ENCODE assay signal across 11 cellular contexts in genomic region chr3:45631486-45631885, GRCh38. TPM values are rescaled to one million over a fixed set of nuclear protein-coding genes. Genes with fewer than 3 reads are reported as not detected.
DNase-seq lines count a peak whose midpoint lies in the region; ATAC-seq, FAIRE-seq and TF ChIP-seq lines count a peak whose summit lies in the region.
"Had no signal": no experiment of that assay in that cellular context is flagged by ENCODE, and none has a peak within 500 bp of the region (broad histone marks: within the 10 kb centered on the region; RNA-seq: fewer than 3 reads in every experiment).

No MANE protein-coding gene starts in this region.

- POLR2A ChIA-PET in WTC11 (lab: Charles Lee): no interaction called here
- POLR2A ChIA-PET in HepG2 (lab: Yijun Ruan, JAX): no interaction called here

- no peak for TF ChIP-seq POLR2A in HepG2 (IDR thresholded peaks at IDR 0.05; ENCODE audit: insufficient read depth in 1 of 2, low read depth in 2 of 2, low read length in 2 of 2)

- WGBS in HepG2 (ENCODE audit: low lambda C conversion rate): 65% methylated on average over 6 of the region's 6 CpGs

- no TSS peak for BruUV-seq in HepG2 (replicated peaks; lab: Mats Ljungman, UMichigan)

- H3K4me1 ChIP-seq in HepG2 (ENCODE audit: insufficient read depth, low read length) (peaks cover 43% of the 10 kb centered on the region), upper lobe of right lung (peaks cover 22% of the 10 kb centered on the region)

- no peak overlapping the region for H2AFZ ChIP-seq in HepG2 (ENCODE audit: low read length)

- intact Hi-C loops in activated naive CD4-positive, alpha-beta T cell treated with anti-CD3 and anti-CD28 coated beads for 36 hours (cut with micrococcal nuclease): no loop called here
- intact Hi-C loops in HepG2 (cut with micrococcal nuclease; ENCODE audit: unreplicated experiment): no loop called here
- intact Hi-C loops in upper lobe of right lung (cut with DNase I): no loop called here

- H3K4me2 ChIP-seq in HepG2 (ENCODE audit: low read depth, low read length): no peak overlapping the region

- H3K9ac ChIP-seq in HepG2 (ENCODE audit: insufficient read depth, low read depth, low read length): no peak overlapping the region

- H3K36me3 ChIP-seq in HepG2 (replicated peaks in 1 of 2; ENCODE audit: control insufficient read depth in 1 of 2, insufficient read depth in 2 of 2, low read length in 2 of 2) (peaks cover 2 to 5% of the 10 kb centered on the region in 2 experiments; a peak in 4 of 5 replicates), upper lobe of right lung (peaks cover 5% of the 10 kb centered on the region)

- no peak for TF ChIP-seq RAD21 in HepG2 (CRISPR knock-in tag; IDR thresholded peaks at IDR 0.05)

- no peaks in the 10 kb centered on the region for H3K79me2 ChIP-seq in HepG2 (ENCODE audit: insufficient read depth, low read length)

- FAIRE-seq in HepG2 (lab: Jason Lieb, UNC): no peak

- TF ChIP-seq EP300 in HepG2 (IDR thresholded peaks at IDR 0.05; ENCODE audit: low read depth in 2 of 2, low read length in 2 of 2): no peak
- no peak for TF ChIP-seq EP300 in HepG2 (CRISPR knock-in tag; IDR thresholded peaks at IDR 0.05; ENCODE audit: borderline replicate concordance)

- H3K9me3 ChIP-seq in HepG2 (ENCODE audit: low read length) (no peaks in the 10 kb centered on the region), upper lobe of right lung (no peaks in the 10 kb centered on the region)

- in situ Hi-C loops in HepG2 (cut with HindIII; ENCODE audit: extremely low pct_ligation_motif_present, low pct_unique_long_range_greater_than_20kb): no loop called here

- H3K4me3 ChIP-seq in HepG2 (replicated peaks in 1 of 3; ENCODE audit: insufficient read depth in 1 of 3, low read depth in 2 of 3, low read length in 3 of 3): no peak overlapping the region
- H3K4me3 ChIP-seq in upper lobe of right lung: no peak overlapping the region

- no peaks in the 10 kb centered on the region for H3K27me3 ChIP-seq in HepG2 (ENCODE audit: control insufficient read depth in 1 of 2, insufficient read depth in 2 of 2, low read length in 2 of 2)
- no peaks in the 10 kb centered on the region for H3K27me3 ChIP-seq in upper lobe of right lung

- H3K27ac ChIP-seq in HepG2 (ENCODE audit: extremely low read length, insufficient read depth, low read length) (peak overlapping the region; percentile 23), upper lobe of right lung (peak overlapping the region; percentile 60)

- TF ChIP-seq CTCF in WTC11 (IDR thresholded peaks at IDR 0.05): no peak
- no peak for TF ChIP-seq CTCF in HepG2 (CRISPR knock-in tag; IDR thresholded peaks at IDR 0.05)
- TF ChIP-seq CTCF in upper lobe of right lung (IDR thresholded peaks at IDR 0.05): no peak

- CTCF ChIA-PET in activated naive CD4-positive, alpha-beta T cell treated with anti-CD3 and anti-CD28 coated beads for 36 hours (lab: Charles Lee): no interaction called here
- CTCF ChIA-PET in WTC11 (lab: Charles Lee): interaction anchor here (4.5 kb wide), 1 partner anchor 28 kb away, joined by 25 read pairs; no protein-coding TSS in a partner anchor
- CTCF ChIA-PET in HepG2 (lab: Yijun Ruan, JAX; ENCODE audit: low intra/inter-chr PET ratio, low total read pairs): no interaction called here

- no peaks in the 10 kb centered on the region for H4K20me1 ChIP-seq in HepG2 (ENCODE audit: insufficient read depth, low read length)

- no peak for DNase-seq in activated naive CD4-positive, alpha-beta T cell treated with anti-CD3 and anti-CD28 coated beads for 36 hours
- DNase-seq in WTC11 (ENCODE audit: low spot score): no peak
- DNase-seq in HepG2 (ENCODE audit: low spot score): no peak
- DNase-seq in upper lobe of right lung: no peak
- no peak for DNase-seq in NCI-H2196 treated with DMSO at 0.1 percent for 48 hours (lab: John Stamatoyannopoulos, UW; ENCODE audit: unreplicated experiment)
- no peak for DNase-seq in NCI-H1436 treated with DMSO at 0.1 percent for 48 hours (lab: John Stamatoyannopoulos, UW)
- DNase-seq: activated CD4-positive, alpha-beta T cell treated with anti-CD3 and anti-CD28 coated beads, Interleukin-2, amount 50 U/mL, for 1 hour; glutamatergic neuron; nucleus accumbens had no signal

- H3K4me3 Mint-ChIP-seq in activated naive CD4-positive, alpha-beta T cell treated with anti-CD3 and anti-CD28 coated beads, Interleukin-2, amount 50 U/mL, for 24 hours: no peak overlapping the region
- H3K4me3 Mint-ChIP-seq in activated naive CD4-positive, alpha-beta T cell treated with anti-CD3 and anti-CD28 coated beads for 36 hours: no peak overlapping the region
- no peak overlapping the region for H3K4me3 Mint-ChIP-seq in WTC11

- no peaks in the 10 kb centered on the region for H3K36me3 Mint-ChIP-seq in activated naive CD4-positive, alpha-beta T cell treated with anti-CD3 and anti-CD28 coated beads, Interleukin-2, amount 50 U/mL, for 24 hours
- peaks cover 7% of the 10 kb centered on the region for H3K36me3 Mint-ChIP-seq in activated naive CD4-positive, alpha-beta T cell treated with anti-CD3 and anti-CD28 coated beads for 36 hours (ENCODE audit: low read depth)
- no peaks in the 10 kb centered on the region for H3K36me3 Mint-ChIP-seq in WTC11

- no peaks in the 10 kb centered on the region for H3K27me3 Mint-ChIP-seq in activated naive CD4-positive, alpha-beta T cell treated with anti-CD3 and anti-CD28 coated beads, Interleukin-2, amount 50 U/mL, for 24 hours
- no peaks in the 10 kb centered on the region for H3K27me3 Mint-ChIP-seq in activated naive CD4-positive, alpha-beta T cell treated with anti-CD3 and anti-CD28 coated beads for 36 hours (ENCODE audit: low read depth)
- H3K27me3 Mint-ChIP-seq in WTC11 (ENCODE audit: low read depth): no peaks in the 10 kb centered on the region

- no peaks in the 10 kb centered on the region for H3K9me3 Mint-ChIP-seq in activated naive CD4-positive, alpha-beta T cell treated with anti-CD3 and anti-CD28 coated beads, Interleukin-2, amount 50 U/mL, for 24 hours
- H3K9me3 Mint-ChIP-seq in activated naive CD4-positive, alpha-beta T cell treated with anti-CD3 and anti-CD28 coated beads for 36 hours: no peaks in the 10 kb centered on the region
- no peaks in the 10 kb centered on the region for H3K9me3 Mint-ChIP-seq in WTC11

- ATAC-seq in WTC11 (no peak), HepG2 (peak; percentile 17; the same call in 1 of the 3 replicates), upper lobe of right lung (peak; percentile 70), GM21786 (IDR thresholded peaks at IDR 0.05; ENCODE audit: unreplicated experiment) (no peak)

- H3K4me1 Mint-ChIP-seq in activated naive CD4-positive, alpha-beta T cell treated with anti-CD3 and anti-CD28 coated beads, Interleukin-2, amount 50 U/mL, for 24 hours: peaks cover 27% of the 10 kb centered on the region
- peaks cover 4% of the 10 kb centered on the region for H3K4me1 Mint-ChIP-seq in activated naive CD4-positive, alpha-beta T cell treated with anti-CD3 and anti-CD28 coated beads for 36 hours (ENCODE audit: low read depth)
- H3K4me1 Mint-ChIP-seq in WTC11: peaks cover 37% of the 10 kb centered on the region

- peak overlapping the region; percentile 74 for H3K27ac Mint-ChIP-seq in activated naive CD4-positive, alpha-beta T cell treated with anti-CD3 and anti-CD28 coated beads, Interleukin-2, amount 50 U/mL, for 24 hours
- no peak overlapping the region for H3K27ac Mint-ChIP-seq in activated naive CD4-positive, alpha-beta T cell treated with anti-CD3 and anti-CD28 coated beads for 36 hours
- peak overlapping the region; percentile 85 for H3K27ac Mint-ChIP-seq in WTC11

RNA-seq across cellular contexts. Expression of gene LIMD1, which starts 36.9 kb away (rescaled TPM):
- 10 to 100 TPM; 14.8 to 16.3 TPM for total RNA-seq in activated naive CD4-positive, alpha-beta T cell treated with anti-CD3 and anti-CD28 coated beads for 36 hours
- total RNA-seq in WTC11 (2021) (35.6 to 41.7 TPM (median 36.5 TPM) in 3 replicates), HepG2 (2016; rRNA removed; fragmentation: Illumina TruSeq; extraction: Trizol) (11.1 and 13.0 TPM in 2 replicates), upper lobe of right lung (103 TPM)
- 1.4 and 1.5 TPM in 2 replicates for total RNA-seq in HepG2 (2016; cell fraction: cytosol; rRNA removed; fragmentation: Illumina TruSeq; extraction: Trizol; ENCODE audit: low read depth)
- total RNA-seq in HepG2 (2016; cell fraction: insoluble cytoplasmic fraction; rRNA removed; fragmentation: Illumina TruSeq; extraction: Trizol): 9.8 and 12.1 TPM in 2 replicates
- 5.3 and 6.4 TPM in 2 replicates for total RNA-seq in HepG2 (2016; cell fraction: membrane; rRNA removed; fragmentation: Illumina TruSeq; extraction: Trizol)
- 11.9 and 15.6 TPM in 2 replicates for total RNA-seq in HepG2 (2016; cell fraction: nucleus; rRNA removed; fragmentation: Illumina TruSeq; extraction: Trizol)
- 16.4 and 18.7 TPM in 2 replicates for polyA plus RNA-seq in HepG2 (2011; rRNA removed)
- polyA plus RNA-seq in HepG2 (2011; cell fraction: cytosol; rRNA removed): 7.1 and 7.2 TPM in 2 replicates
- 42.2 and 53.6 TPM in 2 replicates for polyA plus RNA-seq in HepG2 (2011; cell fraction: nucleus; rRNA removed)
- polyA plus RNA-seq in HepG2 (2012): 4.4 and 6.9 TPM in 2 replicates
- 0.43 and 0.62 TPM in 2 replicates for polyA plus RNA-seq in HepG2 (2016; cell fraction: cytosol; fragmentation: Illumina TruSeq; extraction: Trizol; ENCODE audit: low read depth)
- polyA plus RNA-seq in HepG2 (2016; cell fraction: insoluble cytoplasmic fraction; fragmentation: Illumina TruSeq; extraction: Trizol; ENCODE audit: low read depth): 5.8 and 6.2 TPM in 2 replicates
- polyA plus RNA-seq in HepG2 (2016; cell fraction: membrane; fragmentation: Illumina TruSeq; extraction: Trizol; ENCODE audit: low read depth): 1.7 TPM in 2 replicates
- 17.4 and 18.9 TPM in 2 replicates for polyA plus RNA-seq in HepG2 (2016; cell fraction: nucleus; fragmentation: Illumina TruSeq; extraction: Trizol; ENCODE audit: insufficient read depth, low read depth)
- 55.2 and 75.7 TPM in 2 replicates for polyA minus RNA-seq in HepG2 (2011; rRNA and poly(A)+ RNA removed; ENCODE audit: low replicate concordance)
- 11.3 and 16.1 TPM in 2 replicates for polyA minus RNA-seq in HepG2 (2011; cell fraction: cytosol; rRNA and poly(A)+ RNA removed)
- 27.0 and 32.6 TPM in 2 replicates for polyA minus RNA-seq in HepG2 (2011; cell fraction: nucleus; rRNA and poly(A)+ RNA removed)

RNA-seq across cellular contexts. Expression of gene SACM1L, which starts 57.7 kb away (rescaled TPM):
- total RNA-seq in activated naive CD4-positive, alpha-beta T cell treated with anti-CD3 and anti-CD28 coated beads for 36 hours: 10 to 100 TPM; 44.9 to 51.0 TPM
- total RNA-seq in WTC11 (2021) (79.0 to 80.3 TPM (median 79.6 TPM) in 3 replicates), HepG2 (2016; rRNA removed; fragmentation: Illumina TruSeq; extraction: Trizol) (27.8 and 37.4 TPM in 2 replicates), upper lobe of right lung (77.1 TPM)
- total RNA-seq in HepG2 (2016; cell fraction: cytosol; rRNA removed; fragmentation: Illumina TruSeq; extraction: Trizol; ENCODE audit: low read depth): 4.8 and 5.9 TPM in 2 replicates
- 27.1 and 39.1 TPM in 2 replicates for total RNA-seq in HepG2 (2016; cell fraction: insoluble cytoplasmic fraction; rRNA removed; fragmentation: Illumina TruSeq; extraction: Trizol)
- total RNA-seq in HepG2 (2016; cell fraction: membrane; rRNA removed; fragmentation: Illumina TruSeq; extraction: Trizol): 9.6 and 11.6 TPM in 2 replicates
- total RNA-seq in HepG2 (2016; cell fraction: nucleus; rRNA removed; fragmentation: Illumina TruSeq; extraction: Trizol): 42.5 and 44.3 TPM in 2 replicates
- polyA plus RNA-seq in HepG2 (2011; rRNA removed): 12.0 and 15.1 TPM in 2 replicates
- polyA plus RNA-seq in HepG2 (2011; cell fraction: cytosol; rRNA removed): 3.8 and 6.6 TPM in 2 replicates
- polyA plus RNA-seq in HepG2 (2011; cell fraction: nucleus; rRNA removed): 12.4 and 14.3 TPM in 2 replicates
- 16.5 and 20.6 TPM in 2 replicates for polyA plus RNA-seq in HepG2 (2012)
- polyA plus RNA-seq in HepG2 (2016; cell fraction: cytosol; fragmentation: Illumina TruSeq; extraction: Trizol; ENCODE audit: low read depth): 1.5 and 1.7 TPM in 2 replicates
- 32.9 and 37.8 TPM in 2 replicates for polyA plus RNA-seq in HepG2 (2016; cell fraction: insoluble cytoplasmic fraction; fragmentation: Illumina TruSeq; extraction: Trizol; ENCODE audit: low read depth)
- 4.5 and 5.1 TPM in 2 replicates for polyA plus RNA-seq in HepG2 (2016; cell fraction: membrane; fragmentation: Illumina TruSeq; extraction: Trizol; ENCODE audit: low read depth)
- polyA plus RNA-seq in HepG2 (2016; cell fraction: nucleus; fragmentation: Illumina TruSeq; extraction: Trizol; ENCODE audit: insufficient read depth, low read depth): 52.6 and 65.8 TPM in 2 replicates
- polyA minus RNA-seq in HepG2 (2011; rRNA and poly(A)+ RNA removed; ENCODE audit: low replicate concordance): 11.2 and 34.4 TPM in 2 replicates
- 13.3 and 19.4 TPM in 2 replicates for polyA minus RNA-seq in HepG2 (2011; cell fraction: cytosol; rRNA and poly(A)+ RNA removed)
- polyA minus RNA-seq in HepG2 (2011; cell fraction: nucleus; rRNA and poly(A)+ RNA removed): 57.6 and 62.6 TPM in 2 replicates

Comparison
In these comparisons a context has a peak if more than half of its experiments do, and no peak if none do; other contexts are left out.
1. ATAC-seq: peak in HepG2 (single experiment) and upper lobe of right lung (single experiment); none in WTC11 (single experiment) and GM21786 (single experiment).